Comparison of ENCODE assay signal across 17 cellular contexts in genomic region chr7:30851651-30852359, GRCh38. TPM values are rescaled to one million over a fixed set of nuclear protein-coding genes. Genes with fewer than 3 reads are reported as not detected.
DNase-seq lines count a peak whose midpoint lies in the region; ATAC-seq and TF ChIP-seq lines count a peak whose summit lies in the region.
"Had no signal": no experiment of that assay in that cellular context is flagged by ENCODE, and none has a peak within 500 bp of the region (broad histone marks: within the 10 kb centered on the region; RNA-seq: fewer than 3 reads in every experiment).

No MANE protein-coding gene starts in this region.

- H3K9ac ChIP-seq in GM23248, result peak overlapping the region; percentile 53; the same call in 1 of the 2 replicates
- H3K9ac ChIP-seq in mucosa of stomach (ENCODE audit: low read length), result peak overlapping the region; percentile 13
- H3K9ac ChIP-seq: SK-N-SH had no signal

- in situ Hi-C loops in GM23248 (cut with MboI), result no loop called here

- H3F3A ChIP-seq in GM23248 (ENCODE audit: insufficient read depth), result peaks cover 10% of the 10 kb centered on the region; the same call in 1 of the 2 replicates

- no peak for TF ChIP-seq EP300 in suprapubic skin (IDR thresholded peaks at IDR 0.05)

- TF ChIP-seq POLR2A in suprapubic skin (IDR thresholded peaks at IDR 0.05), result no peak

- H3K4me3 ChIP-seq in GM23248 (peak overlapping the region; percentile 57), esophagus (ENCODE audit: low read depth in 1 of 2, low read length in 2 of 2) (no peak overlapping the region), mucosa of stomach (ENCODE audit: low read length) (no peak overlapping the region), suprapubic skin (no peak overlapping the region)

- H3K79me2 ChIP-seq in GM23248 (ENCODE audit: insufficient read depth), result no peaks in the 10 kb centered on the region

- peaks cover 15% of the 10 kb centered on the region for H3K4me1 ChIP-seq in GM23248 (ENCODE audit: insufficient read depth)
- H3K4me1 ChIP-seq in esophagus (ENCODE audit: control insufficient read depth in 2 of 2, insufficient read depth in 2 of 2, low read length in 1 of 2), result peaks cover 0 to 1% of the 10 kb centered on the region in 2 donors
- H3K4me1 ChIP-seq in mucosa of stomach (ENCODE audit: control insufficient read depth, insufficient read depth, low read length), result peaks cover 4% of the 10 kb centered on the region
- H3K4me1 ChIP-seq in suprapubic skin, result peaks cover 14% of the 10 kb centered on the region

- H3K36me3 ChIP-seq in GM23248 (ENCODE audit: low read depth) (no peaks in the 10 kb centered on the region), esophagus (ENCODE audit: control insufficient read depth in 2 of 2, insufficient read depth in 2 of 2, low read length in 1 of 2) (peaks cover 0 to 3% of the 10 kb centered on the region in 2 donors), mucosa of stomach (ENCODE audit: control insufficient read depth, insufficient read depth, low read length) (no peaks in the 10 kb centered on the region), suprapubic skin (no peaks in the 10 kb centered on the region)

- H4K20me1 ChIP-seq in GM23248 (ENCODE audit: insufficient read depth), result no peaks in the 10 kb centered on the region

- H3K9me3 ChIP-seq in GM23248 (ENCODE audit: low read depth) (no peaks in the 10 kb centered on the region), esophagus (ENCODE audit: control insufficient read depth in 2 of 2, insufficient read depth in 1 of 2, low read depth in 1 of 2, low read length in 1 of 2) (no peaks in the 10 kb centered on the region), mucosa of stomach (ENCODE audit: control insufficient read depth, low read length) (no peaks in the 10 kb centered on the region), suprapubic skin (no peaks in the 10 kb centered on the region)
- H3K9me3 ChIP-seq: SK-N-SH had no signal

- H3K27me3 ChIP-seq in GM23248 (replicated peaks; ENCODE audit: insufficient read depth) (no peaks in the 10 kb centered on the region), esophagus (ENCODE audit: control insufficient read depth in 1 of 2, insufficient read depth in 2 of 2, low read length in 2 of 2) (no peaks in the 10 kb centered on the region), mucosa of stomach (ENCODE audit: control insufficient read depth, insufficient read depth, low read length) (no peaks in the 10 kb centered on the region), suprapubic skin (no peaks in the 10 kb centered on the region)

- DNase-seq in GM23248 (peak; percentile 74), suprapubic skin (ENCODE audit: low spot score in 2 of 2) (no peak), islet precursor cell (no peak), A172 (ENCODE audit: low spot score) (no peak)
- DNase-seq in stimulated activated CD4-positive, alpha-beta T cell treated with anti-CD3 and anti-CD28 coated beads, Interleukin-2, amount 100 ng/mL, for 48 hours, result no peak
- DNase-seq: activated CD8-positive, alpha-beta memory T cell treated with anti-CD3 and anti-CD28 coated beads, Interleukin-2, amount 10 ng/mL, durations not matched to agents 7 days and 5 days; effector memory CD8-positive, alpha-beta T cell; hypothalamus; NCI-H226; occipital lobe; SK-N-SH had no signal

- peak overlapping the region; percentile 56 for H3K4me2 ChIP-seq in GM23248 (ENCODE audit: unreplicated experiment)
- H3K4me2 ChIP-seq: SK-N-SH had no signal

- no peak for TF ChIP-seq CTCF in suprapubic skin (IDR thresholded peaks at IDR 0.05)

- ATAC-seq in GM21381 (IDR thresholded peaks at IDR 0.05; ENCODE audit: unreplicated experiment), result no peak
- ATAC-seq: activated CD8-positive, alpha-beta memory T cell treated with anti-CD3 and anti-CD28 coated beads, Interleukin-2, amount 10 ng/mL, durations not matched to agents 7 days and 5 days; effector memory CD8-positive, alpha-beta T cell; HepG2; left lobe of liver had no signal

- H3K27ac ChIP-seq in GM23248, result peak overlapping the region; percentile 56
- H3K27ac ChIP-seq in esophagus (ENCODE audit: low read depth in 2 of 2, low read length in 1 of 2), result peak overlapping the region; percentile 58 to 87
- H3K27ac ChIP-seq in suprapubic skin, result peak overlapping the region; percentile 38

- WGBS in GM23248 (ENCODE audit: low coverage in 1 of 2, low lambda C conversion rate in 2 of 2, missing lambda C conversion rate in 2 of 2), 2 experiments, result 8 to 10% methylated on average over 12 of the region's 12 CpGs
- WGBS in esophagus, 2 donors, result 57 to 70% methylated on average over 11 to 12 of the region's 12 CpGs
- 48% methylated on average over 12 of the region's 12 CpGs for WGBS in suprapubic skin

- no peaks in the 10 kb centered on the region for H3K9me2 ChIP-seq in GM23248 (ENCODE audit: insufficient read depth)
- H3K9me2 ChIP-seq: SK-N-SH had no signal

- H2AFZ ChIP-seq in GM23248, result peak overlapping the region; percentile 77

RNA-seq across cellular contexts. Expression of gene AQP1, which starts 59.8 kb away (rescaled TPM):
- total RNA-seq in GM23248 (2014; rRNA removed; shearing (Covaris generic)), result 0.54 and 1.1 TPM in 2 replicates
- polyA plus RNA-seq in GM23248 (2016; fragmentation: Nextera tagmentation; extraction: Ambion mirVana), result 0.33 and 0.34 TPM in 2 replicates
- 10 to 100 TPM; 28.9 to 49.8 TPM for polyA plus RNA-seq in esophagus
- total RNA-seq in suprapubic skin, result 100 to 1,000 TPM in 3 of 4 donors, 10 to 100 TPM in 1; 92.1 to 139 (median 110) TPM
- total RNA-seq in A172 (2014; rRNA removed; shearing (Covaris generic)), result 25.1 and 25.9 TPM in 2 replicates
- total RNA-seq: HepG2 had no signal
- polyA plus RNA-seq: CD14-positive monocyte, HepG2 had no signal

Comparison
In these comparisons a context has a peak if more than half of its experiments do, and no peak if none do; other contexts are left out.
1. RNA of gene AQP1, which starts 59.8 kb away (total RNA-seq): 92.1 to 139 TPM in suprapubic skin and 25.1 to 25.9 TPM in A172; 0.54 to 1.1 TPM in GM23248; every median in the first group is over 10 times any median in the second.
2. Peak in every context shown above with its lines, with median percentiles within 50 percentile points of each other: H3K27ac ChIP-seq.